ENCODE assay signal across 8 cellular contexts in genomic region chr4:156771171-156771837, GRCh38.
A peak's percentile ranks its signal among the peaks of the same experiment; 100 is the strongest.
DNase-seq lines count a peak whose midpoint lies in the region; ATAC-seq and TF ChIP-seq lines count a peak whose summit lies in the region.

No MANE protein-coding gene starts in this region.

- H3K9me3 ChIP-seq in psoas muscle: no peaks in the 10 kb centered on the region

- POLR2A ChIA-PET in RWPE1 (lab: Yijun Ruan, JAX; ENCODE audit: low non-redundant PET): no interaction called here

- intact Hi-C loops in psoas muscle (cut with DNase I): loop anchor here (5.0 to 10.0 kb wide), 2 partner anchors 173 to 201 kb away; partner anchors contain the start of gene PDGFC (in 1 of the 2)

- H3K4me1 ChIP-seq in psoas muscle: peaks cover 64% of the 10 kb centered on the region

- CTCF ChIA-PET in RWPE1 (lab: Yijun Ruan, JAX): interaction anchor here (0.6 kb wide), 2 partner anchors 145 to 162 kb away, joined by 3 to 4 read pairs; no protein-coding TSS in a partner anchor

- no peaks in the 10 kb centered on the region for H3K27me3 ChIP-seq in psoas muscle (ENCODE audit: insufficient read depth in 3 of 3, low read length in 2 of 3)

- WGBS in psoas muscle, 3 donors: 8 to 20% (median 9%) methylated on average over 6 of the region's 6 CpGs

- peak; percentile 80 to 92 (median 88) for ATAC-seq in psoas muscle

- H3K36me3 ChIP-seq in psoas muscle (ENCODE audit: insufficient read depth in 1 of 2, low read depth in 1 of 2): no peaks in the 10 kb centered on the region

- no peak for TF ChIP-seq CTCF in RWPE1 (conservative IDR thresholded peaks at IDR 0.05; ENCODE audit: low read depth)
- no peak for TF ChIP-seq CTCF in fibroblast of villous mesenchyme (IDR thresholded peaks at IDR 0.05; ENCODE audit: insufficient read depth, low read depth, low read length)
- no peak for TF ChIP-seq CTCF in psoas muscle (IDR thresholded peaks at IDR 0.05)
- no peak for TF ChIP-seq CTCF in GM13977 (IDR thresholded peaks at IDR 0.05; ENCODE audit: extremely low read depth, insufficient read depth, missing control alignments)

- H3K4me3 ChIP-seq in fibroblast of villous mesenchyme (ENCODE audit: low read depth, low read length) (no peak overlapping the region), psoas muscle (peak overlapping the region; percentile 50)

- H3K27ac ChIP-seq in RWPE1 (no peak overlapping the region; the same call in 1 of the 2 replicates), psoas muscle (peak overlapping the region; percentile 81)

- in situ Hi-C loops in GM13977 (cut with MboI; ENCODE audit: low pct_unique_long_range_greater_than_20kb, low sequenced_read_pairs, unreplicated experiment): no loop called here

- DNase-seq in HS-5 (ENCODE audit: low read depth) (peak; percentile 92), RWPE1 (ENCODE audit: low spot score) (peak; percentile 67), fibroblast of villous mesenchyme (ENCODE audit: low read depth) (peak; percentile 78), psoas muscle (no peak), NCI-H1930 (lab: John Stamatoyannopoulos, UW) (no peak), T-helper 1 cell (no peak), RPMI8226 (no peak), GM13977 (ENCODE audit: low spot score) (no peak)

Comparison
In these comparisons a context has a peak if more than half of its experiments do, and no peak if none do; other contexts are left out.
1. DNase-seq: peak in HS-5 (single experiment), RWPE1 (single experiment) and fibroblast of villous mesenchyme (single experiment); none in psoas muscle (0 of 2), NCI-H1930 (0 of 2), T-helper 1 cell (0 of 5), RPMI8226 (single experiment) and GM13977 (single experiment).